ENCODE assay signal across 9 cellular contexts in the genomic region with DNA sequence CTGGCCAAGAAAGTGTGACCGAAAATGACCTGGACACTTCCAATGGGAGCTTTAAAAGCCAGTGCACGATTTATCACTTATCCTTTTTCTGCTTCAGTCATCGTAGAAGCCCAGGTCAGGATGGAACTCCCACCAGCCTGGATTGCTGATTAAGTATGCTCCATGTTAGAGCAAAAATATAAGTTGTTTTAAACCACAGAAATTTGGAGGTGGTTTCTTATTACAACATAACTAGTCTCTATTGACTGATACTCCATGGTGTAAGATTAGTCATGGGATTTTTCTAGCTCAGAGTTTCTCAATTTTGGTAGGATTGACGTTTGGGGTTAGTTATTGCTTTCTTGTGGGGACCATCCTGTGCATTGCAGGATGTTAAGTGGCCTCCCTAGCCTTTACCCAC. TPM values are rescaled to one million over a fixed set of nuclear protein-coding genes. Genes with fewer than 3 reads are reported as not detected.
DNase-seq lines count a peak whose midpoint lies in the region; ATAC-seq, FAIRE-seq and TF ChIP-seq lines count a peak whose summit lies in the region.
"Not testable (repeated sequence)": the region's sequence is repeated elsewhere in the genome, so short reads cannot be mapped to it uniquely, and the experiment has no call there.
"Had no signal": no experiment of that assay in that cellular context is flagged by ENCODE, and none has a peak within 500 bp of the region (broad histone marks: within the 10 kb centered on the region; RNA-seq: fewer than 3 reads in every experiment).

No MANE protein-coding gene starts in this region.

- H3K36me3 ChIP-seq in GM12878 (ENCODE audit: control insufficient read depth in 2 of 2, insufficient read depth in 2 of 2, low read length in 1 of 2); endodermal cell (ENCODE audit: control insufficient read depth, insufficient read depth, low read length): not testable (repeated sequence)

- SMC1A ChIA-PET in GM12878 (lab: Charles Lee; ENCODE audit: uncharacterized antibody, unreplicated experiment), result not testable (repeated sequence)

- DNase-seq in AG10803 (ENCODE audit: low read depth) (peak; percentile 34), HT1080 (ENCODE audit: low read depth) (peak; percentile 32), NCI-H226 (peak; percentile 58), endodermal cell (peak; percentile 9), left kidney (ENCODE audit: low read depth, low spot score) (peak; percentile 3)
- DNase-seq in activated T-cell treated with anti-CD3 and anti-CD28 coated beads, Interleukin-2, amount 50 U/mL, for 72 hours; GM12878 (ENCODE audit: low read depth, low spot score): not testable (repeated sequence)

- H3K36me3 Mint-ChIP-seq in activated T-cell treated with anti-CD3 and anti-CD28 coated beads, Interleukin-2, amount 50 U/mL, for 72 hours (ENCODE audit: insufficient read depth in 2 of 2); endodermal cell (ENCODE audit: low read depth): not testable (repeated sequence)

- not testable (repeated sequence) for H3K4me1 Mint-ChIP-seq in activated T-cell treated with anti-CD3 and anti-CD28 coated beads, Interleukin-2, amount 50 U/mL, for 72 hours (ENCODE audit: low read depth); endodermal cell

- not testable (repeated sequence) for TF ChIP-seq CTCF in AG10803 (conservative IDR thresholded peaks at IDR 0.05; ENCODE audit: low read length); GM12878 (IDR thresholded peaks at IDR 0.05 in 2 of 3, conservative IDR thresholded peaks at IDR 0.05 in 1 of 3; ENCODE audit: control insufficient read depth in 2 of 3, extremely low read depth in 1 of 3, insufficient read depth in 1 of 3, low read depth in 3 of 3, low read length in 3 of 3); endodermal cell (conservative IDR thresholded peaks at IDR 0.05)

- intact Hi-C loops in GM12878 (cut with micrococcal nuclease; ENCODE audit: unreplicated experiment), result not testable (repeated sequence)

- H3K27me3 Mint-ChIP-seq in activated T-cell treated with anti-CD3 and anti-CD28 coated beads, Interleukin-2, amount 50 U/mL, for 72 hours (ENCODE audit: low read depth), result not testable (repeated sequence)
- peaks cover 43% of the 10 kb centered on the region for H3K27me3 Mint-ChIP-seq in endodermal cell (ENCODE audit: insufficient read depth)

- not testable (repeated sequence) for FAIRE-seq in GM12878 (lab: Jason Lieb, UNC)

- not testable (repeated sequence) for H3K79me2 ChIP-seq in GM12878 (ENCODE audit: control insufficient read depth, insufficient read depth, low read length)

- in situ Hi-C loops in GM12878 (cut with MboI), result not testable (repeated sequence)

- 4% methylated on average over 4 of the region's 4 CpGs for WGBS in GM12878 (ENCODE audit: insufficient coverage, insufficient replicate concordance, low lambda C conversion rate, missing lambda C conversion rate)
- WGBS in endodermal cell (ENCODE audit: insufficient coverage in 1 of 2, insufficient read length in 1 of 2), 2 experiments, result 66 to 90% methylated on average over 2 to 3 of the region's 4 CpGs

- H3K4me3 Mint-ChIP-seq in activated T-cell treated with anti-CD3 and anti-CD28 coated beads, Interleukin-2, amount 50 U/mL, for 72 hours; endodermal cell: not testable (repeated sequence)

- CTCF ChIA-PET in GM12878 (lab: Yijun Ruan, JAX), result not testable (repeated sequence)

- BruUV-seq in GM12878 (replicated peaks; lab: Mats Ljungman, UMichigan), result not testable (repeated sequence)

- not testable (repeated sequence) for H3K9me3 Mint-ChIP-seq in activated T-cell treated with anti-CD3 and anti-CD28 coated beads, Interleukin-2, amount 50 U/mL, for 72 hours
- H3K9me3 Mint-ChIP-seq in endodermal cell, result peaks cover 17% of the 10 kb centered on the region

- H4K20me1 ChIP-seq in GM12878 (ENCODE audit: control insufficient read depth, insufficient read depth), result not testable (repeated sequence)

- not testable (repeated sequence) for H3K4me1 ChIP-seq in GM12878 (ENCODE audit: control insufficient read depth, insufficient read depth, low read length); endodermal cell (ENCODE audit: control insufficient read depth, insufficient read depth, low read length)

- not testable (repeated sequence) for TF ChIP-seq RAD21 in GM12878 (IDR thresholded peaks at IDR 0.05; ENCODE audit: insufficient read depth, low read depth, low read length)

- peak; percentile 64 to 91 for ATAC-seq in activated T-cell treated with anti-CD3 and anti-CD28 coated beads, Interleukin-2, amount 50 U/mL, for 72 hours (replicated peaks in 1 of 2)
- ATAC-seq in GM12878, result peak; percentile 72

- H3K9ac ChIP-seq in GM12878 (ENCODE audit: control insufficient read depth, insufficient read depth, low read length); endodermal cell (ENCODE audit: extremely low read depth, low read length, poor library complexity, severe bottlenecking): not testable (repeated sequence)

- not testable (repeated sequence) for TF ChIP-seq POLR2A in GM12878 (IDR thresholded peaks at IDR 0.05; ENCODE audit: low read depth, low read length)

- H2AFZ ChIP-seq in GM12878 (ENCODE audit: control insufficient read depth, low read depth, low read length), result not testable (repeated sequence)

- H3K27ac Mint-ChIP-seq in activated T-cell treated with anti-CD3 and anti-CD28 coated beads, Interleukin-2, amount 50 U/mL, for 72 hours; endodermal cell: not testable (repeated sequence)

- not testable (repeated sequence) for H3K9me3 ChIP-seq in GM12878 (replicated peaks; ENCODE audit: control insufficient read depth, insufficient read depth, low read length); endodermal cell (ENCODE audit: control insufficient read depth, low read length)

- not testable (repeated sequence) for H3K27me3 ChIP-seq in GM12878 (replicated peaks in 1 of 2; ENCODE audit: control insufficient read depth in 2 of 2, insufficient read depth in 2 of 2, low read length in 1 of 2); endodermal cell (ENCODE audit: control insufficient read depth, insufficient read depth, low read length, poor library complexity, severe bottlenecking)

- TF ChIP-seq EP300 in GM12878 (IDR thresholded peaks at IDR 0.05; ENCODE audit: borderline replicate concordance in 1 of 2, control insufficient read depth in 1 of 2, low read depth in 2 of 2, low read length in 2 of 2), result not testable (repeated sequence)

- H3K4me2 ChIP-seq in GM12878 (ENCODE audit: control insufficient read depth, insufficient read depth), result not testable (repeated sequence)

- RAD21 ChIA-PET in GM12878 (lab: Charles Lee; ENCODE audit: unreplicated experiment), result not testable (repeated sequence)

- H3K4me3 ChIP-seq in AG10803 (ENCODE audit: low read length); GM12878; endodermal cell (ENCODE audit: low read length): not testable (repeated sequence)

- POLR2A ChIA-PET in GM12878 (lab: Charles Lee), result not testable (repeated sequence)

- H3K27ac ChIP-seq in GM12878 (ENCODE audit: control insufficient read depth, insufficient read depth); endodermal cell (ENCODE audit: low read depth, low read length): not testable (repeated sequence)

RNA-seq across cellular contexts. Expression of a gene that starts 29.7 kb away (rescaled TPM):
- total RNA-seq in HT1080 (2014; rRNA removed; shearing (Covaris generic)), result 0.13 TPM in 1 of 2 replicates, not detected in the other
- polyA plus RNA-seq in HT1080 (2015; cell fraction: cytosol; rRNA removed), result 0.05 TPM in 1 of 2 replicates, not detected in the other
- 0.19 and 0.28 TPM in 2 replicates for polyA plus RNA-seq in HT1080 (2015; cell fraction: nucleus; rRNA removed)
- total RNA-seq in activated T-cell treated with anti-CD3 and anti-CD28 coated beads, Interleukin-2, amount 50 U/mL, for 72 hours, result under 1 TPM in 1 of 2 donors, not detected in 1; 0.21 TPM
- total RNA-seq in GM12878 (2013; cell fraction: nucleolus; rRNA removed), result 0.44 TPM in 1 of 2 replicates, not detected in the other
- total RNA-seq in GM12878 (2014; rRNA removed), result not detected in 2 replicates
- total RNA-seq in GM12878 (2014; rRNA removed; fragmentation: Illumina TruSeq; extraction: Trizol), result not detected in 2 replicates
- not detected in 2 replicates for total RNA-seq in GM12878 (2021)
- polyA plus RNA-seq in GM12878 (2011; ENCODE audit: low read depth), result not detected
- polyA plus RNA-seq in GM12878 (2011; rRNA removed), result 0.06 TPM in 1 of 2 replicates, not detected in the other
- 0.07 TPM in 1 of 2 replicates, not detected in the other for polyA plus RNA-seq in GM12878 (2011; cell fraction: cytosol; rRNA removed)
- polyA plus RNA-seq in GM12878 (2011; cell fraction: nucleus; rRNA removed), result 0.33 and 0.63 TPM in 2 replicates
- polyA plus RNA-seq in GM12878 (2012), result not detected in 2 replicates
- not detected in 2 replicates for polyA plus RNA-seq in GM12878 (2014; fragmentation: Illumina TruSeq; extraction: Trizol)
- polyA plus RNA-seq in GM12878 (2014; fragmentation: Nextera tagmentation; extraction: Ambion mirVana), result not detected
- polyA plus RNA-seq in GM12878 (2014; rRNA removed), result 0.04 TPM in 1 of 2 replicates, not detected in the other
- polyA plus RNA-seq in GM12878 (2016; fragmentation: Nextera tagmentation; extraction: Ambion mirVana), result not detected
- polyA minus RNA-seq in GM12878 (2011; rRNA and poly(A)+ RNA removed), result 0.26 TPM in 1 of 2 replicates, not detected in the other
- polyA minus RNA-seq in GM12878 (2011; cell fraction: cytosol; rRNA and poly(A)+ RNA removed), result not detected in 2 replicates
- polyA minus RNA-seq in GM12878 (2011; cell fraction: nucleus; rRNA and poly(A)+ RNA removed), result 1.1 and 2.1 TPM in 2 replicates
- total RNA-seq in endodermal cell, result not detected
- polyA plus RNA-seq in endodermal cell (2013, experiment 1 of 2), result 0.18 TPM
- not detected for polyA plus RNA-seq in endodermal cell (2013, experiment 2 of 2)
- total RNA-seq: CD4-positive, CD25-positive, alpha-beta regulatory T cell; Peyer's patch had no signal
- polyA plus RNA-seq: CD4-positive, CD25-positive, alpha-beta regulatory T cell had no signal
